ENCODE assay signal across 1 cellular context in the genomic region with DNA sequence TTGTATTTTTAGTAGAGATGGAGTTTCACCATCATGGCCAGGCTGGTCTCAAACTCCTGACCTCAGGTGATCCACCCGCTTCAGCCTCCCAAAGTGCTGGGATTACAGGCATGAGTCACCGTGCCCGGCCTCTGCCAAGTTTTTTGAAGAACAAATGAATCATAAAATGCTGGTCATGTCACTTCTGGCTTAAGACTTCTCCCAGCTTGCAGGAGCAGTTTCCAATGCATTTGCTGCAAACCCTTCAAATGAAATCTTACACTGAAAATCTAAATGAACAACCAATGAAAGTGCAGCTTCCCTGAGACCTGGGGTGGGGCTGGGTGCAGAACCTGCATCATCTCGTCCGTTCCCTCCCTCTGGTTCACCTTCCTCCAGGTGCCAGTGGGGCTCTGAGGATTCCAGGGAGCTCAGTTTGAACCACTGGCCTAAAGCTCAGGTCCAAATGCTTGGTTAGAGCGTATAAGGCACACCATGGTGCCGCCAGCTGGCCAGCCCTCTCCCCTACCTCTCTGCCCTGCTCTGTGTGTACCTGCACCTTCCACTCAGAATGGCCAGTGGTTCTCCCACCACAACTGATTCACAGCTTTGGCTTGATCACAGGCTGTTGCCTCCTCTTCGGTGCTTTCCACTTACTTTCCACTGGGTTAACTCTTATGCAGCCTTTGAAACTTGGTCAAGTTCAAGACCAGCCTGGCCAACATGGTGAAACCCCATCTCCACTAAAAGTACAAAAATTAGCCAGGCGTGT.
TF ChIP-seq lines count a peak whose summit lies in the region.

No MANE protein-coding gene starts in this region.

TF ChIP-seq in HEK293, 187 proteins besides CTCF, POLR2A, EP300 and RAD21 (continued from another document and continues in another):
- TF ChIP-seq, protein P1, sequence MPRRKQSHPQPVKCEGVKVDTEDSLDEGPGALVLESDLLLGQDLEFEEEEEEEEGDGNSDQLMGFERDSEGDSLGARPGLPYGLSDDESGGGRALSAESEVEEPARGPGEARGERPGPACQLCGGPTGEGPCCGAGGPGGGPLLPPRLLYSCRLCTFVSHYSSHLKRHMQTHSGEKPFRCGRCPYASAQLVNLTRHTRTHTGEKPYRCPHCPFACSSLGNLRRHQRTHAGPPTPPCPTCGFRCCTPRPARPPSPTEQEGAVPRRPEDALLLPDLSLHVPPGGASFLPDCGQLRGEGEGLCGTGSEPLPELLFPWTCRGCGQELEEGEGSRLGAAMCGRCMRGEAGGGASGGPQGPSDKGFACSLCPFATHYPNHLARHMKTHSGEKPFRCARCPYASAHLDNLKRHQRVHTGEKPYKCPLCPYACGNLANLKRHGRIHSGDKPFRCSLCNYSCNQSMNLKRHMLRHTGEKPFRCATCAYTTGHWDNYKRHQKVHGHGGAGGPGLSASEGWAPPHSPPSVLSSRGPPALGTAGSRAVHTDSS (tag by site-specific recombination; IDR thresholded peaks at IDR 0.05) = no peak
- TF ChIP-seq, protein P2, sequence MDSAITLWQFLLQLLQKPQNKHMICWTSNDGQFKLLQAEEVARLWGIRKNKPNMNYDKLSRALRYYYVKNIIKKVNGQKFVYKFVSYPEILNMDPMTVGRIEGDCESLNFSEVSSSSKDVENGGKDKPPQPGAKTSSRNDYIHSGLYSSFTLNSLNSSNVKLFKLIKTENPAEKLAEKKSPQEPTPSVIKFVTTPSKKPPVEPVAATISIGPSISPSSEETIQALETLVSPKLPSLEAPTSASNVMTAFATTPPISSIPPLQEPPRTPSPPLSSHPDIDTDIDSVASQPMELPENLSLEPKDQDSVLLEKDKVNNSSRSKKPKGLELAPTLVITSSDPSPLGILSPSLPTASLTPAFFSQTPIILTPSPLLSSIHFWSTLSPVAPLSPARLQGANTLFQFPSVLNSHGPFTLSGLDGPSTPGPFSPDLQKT (IDR thresholded peaks at IDR 0.05; ENCODE audit: borderline replicate concordance, low read depth, low read length) = no peak
- TF ChIP-seq ZNF335 (tag by site-specific recombination; conservative IDR thresholded peaks at IDR 0.05) (no peak), PRDM4 (tag by site-specific recombination; IDR thresholded peaks at IDR 0.05) (peak; percentile 32; the same call in 1 of the 2 replicates), ZNF311 (tag by site-specific recombination; IDR thresholded peaks at IDR 0.05; ENCODE audit: borderline replicate concordance) (no peak), ZNF791 (tag by site-specific recombination; IDR thresholded peaks at IDR 0.05) (no peak), ZNF114 (tag by site-specific recombination; IDR thresholded peaks at IDR 0.05) (no peak), ZNF830 (tag by site-specific recombination; IDR thresholded peaks at IDR 0.05; ENCODE audit: low read depth) (no peak), ZNF138 (tag by site-specific recombination; IDR thresholded peaks at IDR 0.05; ENCODE audit: borderline replicate concordance) (no peak), ATF2 (tag by site-specific recombination; IDR thresholded peaks at IDR 0.05; ENCODE audit: low read depth) (no peak), HOXA7 (CRISPR knock-in tag; IDR thresholded peaks at IDR 0.05; ENCODE audit: borderline replicate concordance) (no peak), ZNF670 (tag by site-specific recombination; IDR thresholded peaks at IDR 0.05; ENCODE audit: low read depth) (no peak), ZNF423 (tag by site-specific recombination; IDR thresholded peaks at IDR 0.05) (no peak), ZEB2 (tag by site-specific recombination; IDR thresholded peaks at IDR 0.05) (peak; percentile 62; the same call in 1 of the 2 replicates), ZFP69B (tag by site-specific recombination; IDR thresholded peaks at IDR 0.05) (0 out of 2 replicates have a peak, but pooled peaks have one; percentile 29), ZNF239 (tag by site-specific recombination; IDR thresholded peaks at IDR 0.05) (no peak), YY1 (tag by site-specific recombination; IDR thresholded peaks at IDR 0.05) (no peak), ZNF324 (tag by site-specific recombination; IDR thresholded peaks at IDR 0.05) (0 out of 2 replicates have a peak, but pooled peaks have one; percentile 35), ZNF560 (tag by site-specific recombination; IDR thresholded peaks at IDR 0.05; ENCODE audit: borderline replicate concordance) (no peak), ZNF202 (tag by site-specific recombination; IDR thresholded peaks at IDR 0.05; ENCODE audit: borderline replicate concordance) (no peak), TRIM28 (IDR thresholded peaks at IDR 0.05; ENCODE audit: borderline replicate concordance, low read length) (no peak), MYNN (tag by site-specific recombination; IDR thresholded peaks at IDR 0.05; ENCODE audit: borderline replicate concordance) (no peak), ZNF629 (tag by site-specific recombination; IDR thresholded peaks at IDR 0.05) (peak; percentile 59), ZNF558 (tag by site-specific recombination; IDR thresholded peaks at IDR 0.05) (no peak), ZNF175 (tag by site-specific recombination; IDR thresholded peaks at IDR 0.05) (no peak), ZNF24 (tag by site-specific recombination; IDR thresholded peaks at IDR 0.05) (peak; percentile 71; the same call in 1 of the 2 replicates), ZNF132 (tag by site-specific recombination; IDR thresholded peaks at IDR 0.05; ENCODE audit: borderline replicate concordance) (no peak), ZNF549 (tag by site-specific recombination; IDR thresholded peaks at IDR 0.05) (no peak), ZBTB48 (tag by site-specific recombination; IDR thresholded peaks at IDR 0.05) (no peak), ZNF292 (tag by site-specific recombination; IDR thresholded peaks at IDR 0.05; ENCODE audit: borderline replicate concordance, low read depth) (no peak), IKZF3 (tag by site-specific recombination; IDR thresholded peaks at IDR 0.05) (no peak), ZNF658 (tag by site-specific recombination; IDR thresholded peaks at IDR 0.05) (no peak), ZNF157 (tag by site-specific recombination; IDR thresholded peaks at IDR 0.05) (no peak), ZNF76 (tag by site-specific recombination; IDR thresholded peaks at IDR 0.05; ENCODE audit: borderline replicate concordance, low read depth) (no peak), ZNF350 (tag by site-specific recombination; IDR thresholded peaks at IDR 0.05) (no peak), ZNF394 (tag by site-specific recombination; IDR thresholded peaks at IDR 0.05; ENCODE audit: borderline replicate concordance) (peak; percentile 58; the same call in 1 of the 2 replicates), BCL11A (tag by site-specific recombination; IDR thresholded peaks at IDR 0.05; ENCODE audit: low read depth) (no peak), ZSCAN5A (tag by site-specific recombination; IDR thresholded peaks at IDR 0.05) (no peak), ZNF660 (tag by site-specific recombination; IDR thresholded peaks at IDR 0.05) (no peak), GLIS1 (tag by site-specific recombination; IDR thresholded peaks at IDR 0.05) (peak; percentile 45)
- TF ChIP-seq, protein P3, sequence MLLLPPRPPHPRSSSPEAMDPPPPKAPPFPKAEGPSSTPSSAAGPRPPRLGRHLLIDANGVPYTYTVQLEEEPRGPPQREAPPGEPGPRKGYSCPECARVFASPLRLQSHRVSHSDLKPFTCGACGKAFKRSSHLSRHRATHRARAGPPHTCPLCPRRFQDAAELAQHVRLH (tag by site-specific recombination; IDR thresholded peaks at IDR 0.05) = no peak
- TF ChIP-seq, protein P4, sequence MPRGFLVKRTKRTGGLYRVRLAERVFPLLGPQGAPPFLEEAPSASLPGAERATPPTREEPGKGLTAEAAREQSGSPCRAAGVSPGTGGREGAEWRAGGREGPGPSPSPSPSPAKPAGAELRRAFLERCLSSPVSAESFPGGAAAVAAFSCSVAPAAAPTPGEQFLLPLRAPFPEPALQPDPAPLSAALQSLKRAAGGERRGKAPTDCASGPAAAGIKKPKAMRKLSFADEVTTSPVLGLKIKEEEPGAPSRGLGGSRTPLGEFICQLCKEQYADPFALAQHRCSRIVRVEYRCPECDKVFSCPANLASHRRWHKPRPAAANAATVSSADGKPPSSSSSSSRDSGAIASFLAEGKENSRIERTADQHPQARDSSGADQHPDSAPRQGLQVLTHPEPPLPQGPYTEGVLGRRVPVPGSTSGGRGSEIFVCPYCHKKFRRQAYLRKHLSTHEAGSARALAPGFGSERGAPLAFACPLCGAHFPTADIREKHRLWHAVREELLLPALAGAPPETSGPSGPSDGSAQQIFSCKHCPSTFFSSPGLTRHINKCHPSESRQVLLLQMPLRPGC (tag by site-specific recombination; IDR thresholded peaks at IDR 0.05) = no peak
- TF ChIP-seq, protein P5, sequence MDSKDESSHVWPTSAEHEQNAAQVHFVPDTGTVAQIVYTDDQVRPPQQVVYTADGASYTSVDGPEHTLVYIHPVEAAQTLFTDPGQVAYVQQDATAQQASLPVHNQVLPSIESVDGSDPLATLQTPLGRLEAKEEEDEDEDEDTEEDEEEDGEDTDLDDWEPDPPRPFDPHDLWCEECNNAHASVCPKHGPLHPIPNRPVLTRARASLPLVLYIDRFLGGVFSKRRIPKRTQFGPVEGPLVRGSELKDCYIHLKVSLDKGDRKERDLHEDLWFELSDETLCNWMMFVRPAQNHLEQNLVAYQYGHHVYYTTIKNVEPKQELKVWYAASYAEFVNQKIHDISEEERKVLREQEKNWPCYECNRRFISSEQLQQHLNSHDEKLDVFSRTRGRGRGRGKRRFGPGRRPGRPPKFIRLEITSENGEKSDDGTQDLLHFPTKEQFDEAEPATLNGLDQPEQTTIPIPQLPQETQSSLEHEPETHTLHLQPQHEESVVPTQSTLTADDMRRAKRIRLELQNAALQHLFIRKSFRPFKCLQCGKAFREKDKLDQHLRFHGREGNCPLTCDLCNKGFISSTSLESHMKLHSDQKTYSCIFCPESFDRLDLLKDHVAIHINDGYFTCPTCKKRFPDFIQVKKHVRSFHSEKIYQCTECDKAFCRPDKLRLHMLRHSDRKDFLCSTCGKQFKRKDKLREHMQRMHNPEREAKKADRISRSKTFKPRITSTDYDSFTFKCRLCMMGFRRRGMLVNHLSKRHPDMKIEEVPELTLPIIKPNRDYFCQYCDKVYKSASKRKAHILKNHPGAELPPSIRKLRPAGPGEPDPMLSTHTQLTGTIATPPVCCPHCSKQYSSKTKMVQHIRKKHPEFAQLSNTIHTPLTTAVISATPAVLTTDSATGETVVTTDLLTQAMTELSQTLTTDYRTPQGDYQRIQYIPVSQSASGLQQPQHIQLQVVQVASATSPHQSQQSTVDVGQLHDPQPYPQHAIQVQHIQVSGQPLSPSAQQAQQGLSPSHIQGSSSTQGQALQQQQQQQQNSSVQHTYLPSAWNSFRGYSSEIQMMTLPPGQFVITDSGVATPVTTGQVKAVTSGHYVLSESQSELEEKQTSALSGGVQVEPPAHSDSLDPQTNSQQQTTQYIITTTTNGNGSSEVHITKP (tag by site-specific recombination; IDR thresholded peaks at IDR 0.05) = no peak
- TF ChIP-seq, protein P6, sequence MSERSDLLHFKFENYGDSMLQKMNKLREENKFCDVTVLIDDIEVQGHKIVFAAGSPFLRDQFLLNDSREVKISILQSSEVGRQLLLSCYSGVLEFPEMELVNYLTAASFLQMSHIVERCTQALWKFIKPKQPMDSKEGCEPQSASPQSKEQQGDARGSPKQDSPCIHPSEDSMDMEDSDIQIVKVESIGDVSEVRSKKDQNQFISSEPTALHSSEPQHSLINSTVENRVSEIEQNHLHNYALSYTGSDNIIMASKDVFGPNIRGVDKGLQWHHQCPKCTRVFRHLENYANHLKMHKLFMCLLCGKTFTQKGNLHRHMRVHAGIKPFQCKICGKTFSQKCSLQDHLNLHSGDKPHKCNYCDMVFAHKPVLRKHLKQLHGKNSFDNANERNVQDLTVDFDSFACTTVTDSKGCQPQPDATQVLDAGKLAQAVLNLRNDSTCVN (tag by site-specific recombination; optimal IDR thresholded peaks at IDR 0.05) = no peak
- TF ChIP-seq, protein P7, sequence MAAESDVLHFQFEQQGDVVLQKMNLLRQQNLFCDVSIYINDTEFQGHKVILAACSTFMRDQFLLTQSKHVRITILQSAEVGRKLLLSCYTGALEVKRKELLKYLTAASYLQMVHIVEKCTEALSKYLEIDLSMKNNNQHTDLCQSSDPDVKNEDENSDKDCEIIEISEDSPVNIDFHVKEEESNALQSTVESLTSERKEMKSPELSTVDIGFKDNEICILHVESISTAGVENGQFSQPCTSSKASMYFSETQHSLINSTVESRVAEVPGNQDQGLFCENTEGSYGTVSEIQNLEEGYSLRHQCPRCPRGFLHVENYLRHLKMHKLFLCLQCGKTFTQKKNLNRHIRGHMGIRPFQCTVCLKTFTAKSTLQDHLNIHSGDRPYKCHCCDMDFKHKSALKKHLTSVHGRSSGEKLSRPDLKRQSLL (tag by site-specific recombination; IDR thresholded peaks at IDR 0.05) = no peak
